8 cellular contexts compared by ENCODE assay signal in genomic region chr1:226186124-226187018, GRCh38. TPM values are rescaled to one million over a fixed set of nuclear protein-coding genes. Genes with fewer than 3 reads are reported as not detected.
DNase-seq lines count a peak whose midpoint lies in the region; TF ChIP-seq lines count a peak whose summit lies in the region.

TSS of gene ACBD3 (minus strand) at chr1:226186741. CDS start at chr1:226186675, 66 bp downstream.

- peak within 1 kb of the TSS; percentile 98 for H3K27ac Mint-ChIP-seq in nephron progenitor cell
- H3K27ac Mint-ChIP-seq in stimulated activated naive CD8-positive, alpha-beta T cell treated with anti-CD3 and anti-CD28 coated beads, Interleukin-15, Interleukin-2, amounts not matched to agents 100 ng/mL and 50 ng/mL, for 24 hours, result peak within 1 kb of the TSS; percentile 93

- 0 out of 2 replicates have a peak, but pooled peaks cover 6% of the 10 kb centered on the region for H4K20me1 ChIP-seq in MM.1S (ENCODE audit: insufficient read depth, low read length)

- H3K27me3 ChIP-seq in HAP-1 (ENCODE audit: low read depth) (no peaks in the 10 kb centered on the region; the same call in 1 of the 2 replicates), MM.1S (replicated peaks; ENCODE audit: insufficient read depth, low read length) (no peaks in the 10 kb centered on the region)

- H3K9me3 ChIP-seq in ES-I3 (ENCODE audit: control insufficient read depth, insufficient read depth, low read length), result no peaks in the 10 kb centered on the region
- no peaks in the 10 kb centered on the region for H3K9me3 ChIP-seq in HAP-1
- H3K9me3 ChIP-seq in MM.1S (replicated peaks; ENCODE audit: insufficient read depth, low read length), result no peaks in the 10 kb centered on the region

- peak within 1 kb of the TSS; percentile 98 for H3K4me3 Mint-ChIP-seq in nephron progenitor cell
- H3K4me3 Mint-ChIP-seq in stimulated activated naive CD8-positive, alpha-beta T cell treated with anti-CD3 and anti-CD28 coated beads, Interleukin-15, Interleukin-2, amounts not matched to agents 100 ng/mL and 50 ng/mL, for 24 hours, result peak within 1 kb of the TSS; percentile 96

- H3K9me3 Mint-ChIP-seq in nephron progenitor cell, result no peaks in the 10 kb centered on the region
- H3K9me3 Mint-ChIP-seq in stimulated activated naive CD8-positive, alpha-beta T cell treated with anti-CD3 and anti-CD28 coated beads, Interleukin-15, Interleukin-2, amounts not matched to agents 100 ng/mL and 50 ng/mL, for 24 hours, result no peaks in the 10 kb centered on the region

- peaks cover 17% of the 10 kb centered on the region for H3K36me3 Mint-ChIP-seq in nephron progenitor cell (ENCODE audit: low read depth)
- peaks cover 13% of the 10 kb centered on the region for H3K36me3 Mint-ChIP-seq in stimulated activated naive CD8-positive, alpha-beta T cell treated with anti-CD3 and anti-CD28 coated beads, Interleukin-15, Interleukin-2, amounts not matched to agents 100 ng/mL and 50 ng/mL, for 24 hours (ENCODE audit: low read depth)

- DNase-seq in HAP-1 (ENCODE audit: low spot score in 2 of 2), result peak; percentile 89 to 93
- peak; percentile 92 for DNase-seq in MM.1S
- peak; percentile 61 for DNase-seq in SHP77 treated with DMSO at 0.1 percent for 48 hours (lab: John Stamatoyannopoulos, UW)
- peak; percentile 80 for DNase-seq in activated effector memory CD4-positive, alpha-beta T cell treated with Interleukin-2 at 50 U/mL for 16 hours
- DNase-seq in fibroblast of the aortic adventitia (ENCODE audit: low read depth), result peak; percentile 80
- peak; percentile 86 for DNase-seq in nephron progenitor cell

- H3K4me1 ChIP-seq in ES-I3 (ENCODE audit: insufficient read depth, low read length) (peaks cover 9% of the 10 kb centered on the region), HAP-1 (peaks cover 15% of the 10 kb centered on the region), MM.1S (ENCODE audit: low read length) (peaks cover 6% of the 10 kb centered on the region; the same call in 1 of the 2 replicates)

- no peaks in the 10 kb centered on the region for H3K9me2 ChIP-seq in MM.1S (replicated peaks; ENCODE audit: insufficient read depth, low read length)

- H3K79me2 ChIP-seq in MM.1S (ENCODE audit: low read length), result peaks cover 58% of the 10 kb centered on the region

- H3K27ac ChIP-seq in MM.1S (ENCODE audit: low read length), result peak within 1 kb of the TSS; percentile 63; the same call in 1 of the 2 replicates

- H3K36me3 ChIP-seq in ES-I3 (ENCODE audit: insufficient read depth, low read length) (no peaks in the 10 kb centered on the region), HAP-1 (replicated peaks) (peaks cover 4% of the 10 kb centered on the region; the same call in 1 of the 2 replicates), MM.1S (replicated peaks; ENCODE audit: insufficient read depth, low read length) (no peaks in the 10 kb centered on the region)

- H3K4me3 ChIP-seq in HAP-1 (peak within 1 kb of the TSS; percentile 78), MM.1S (ENCODE audit: low read length) (peak within 1 kb of the TSS; percentile 88), fibroblast of the aortic adventitia (ENCODE audit: low read depth, low read length) (peak within 1 kb of the TSS; percentile 88)

- H3K4me2 ChIP-seq in MM.1S (ENCODE audit: low read depth, low read length), result peak within 1 kb of the TSS; percentile 82

- H3K9ac ChIP-seq in ES-I3 (ENCODE audit: low read depth, low read length), result peak within 1 kb of the TSS; percentile 90
- H3K9ac ChIP-seq in MM.1S (ENCODE audit: low read length), result peak within 1 kb of the TSS; percentile 83

- peaks cover 40% of the 10 kb centered on the region for H3K4me1 Mint-ChIP-seq in nephron progenitor cell
- H3K4me1 Mint-ChIP-seq in stimulated activated naive CD8-positive, alpha-beta T cell treated with anti-CD3 and anti-CD28 coated beads, Interleukin-15, Interleukin-2, amounts not matched to agents 100 ng/mL and 50 ng/mL, for 24 hours (ENCODE audit: low read depth), result peaks cover 38% of the 10 kb centered on the region

- H3F3A ChIP-seq in MM.1S (ENCODE audit: insufficient read depth, low read length), result peaks cover 7% of the 10 kb centered on the region

- H3K27me3 Mint-ChIP-seq in nephron progenitor cell (ENCODE audit: low read depth, poor library complexity), result peaks cover 7% of the 10 kb centered on the region
- no peaks in the 10 kb centered on the region for H3K27me3 Mint-ChIP-seq in stimulated activated naive CD8-positive, alpha-beta T cell treated with anti-CD3 and anti-CD28 coated beads, Interleukin-15, Interleukin-2, amounts not matched to agents 100 ng/mL and 50 ng/mL, for 24 hours

- in situ Hi-C loops in HAP-1 (cut with MboI; ENCODE audit: low sequenced_read_pairs), result no loop called here

- TF ChIP-seq CTCF in MM.1S (IDR thresholded peaks at IDR 0.05; ENCODE audit: low read length) (no peak; the same call in 1 of the 2 replicates), fibroblast of the aortic adventitia (IDR thresholded peaks at IDR 0.05; ENCODE audit: insufficient read depth, low read length) (peak; percentile 28), nephron progenitor cell (IDR thresholded peaks at IDR 0.05) (no peak)

- peak within 1 kb of the TSS; percentile 99 for H2AFZ ChIP-seq in MM.1S (ENCODE audit: low read length)

RNA-seq across cellular contexts. Expression of gene ACBD3, which starts in this region (rescaled TPM):
- 72.0 and 91.7 TPM in 2 replicates for total RNA-seq in fibroblast of the aortic adventitia (ENCODE audit: low replicate concordance)

Comparison
In these comparisons a context has a peak if more than half of its experiments do, and no peak if none do; other contexts are left out.
1. Peak in every context shown above with its lines: DNase-seq, H3K4me3 ChIP-seq and H3K27ac ChIP-seq.